ENCODE assay signal across 8 cellular contexts in genomic region chr19:52857378-52858191, GRCh38. TPM values are rescaled to one million over a fixed set of nuclear protein-coding genes. Genes with fewer than 3 reads are reported as not detected.
DNase-seq lines count a peak whose midpoint lies in the region; ATAC-seq and TF ChIP-seq lines count a peak whose summit lies in the region.
"Not testable (repeated sequence)": the region's sequence is repeated elsewhere in the genome, so short reads cannot be mapped to it uniquely, and the experiment has no call there.

Gene ZNF468, minus strand, starts transcription at chr19:52857619. Its CDS starts 3,347 bp downstream, at chr19:52854272.

- H3K27me3 ChIP-seq in fibroblast of lung (ENCODE audit: control insufficient read depth, insufficient read depth, low read length) = not testable (repeated sequence)

- peak within 1 kb of the TSS; percentile 89 to 95 (median 94) for H3K27ac Mint-ChIP-seq in IgD-negative memory B cell
- H3K27ac Mint-ChIP-seq in activated T-helper 17 cell treated with anti-CD3 and anti-CD28 coated beads, Interleukin-2, amount 50 U/mL, for 72 hours = peak within 1 kb of the TSS; percentile 84

- not testable (repeated sequence) for TF ChIP-seq CTCF in fibroblast of lung (conservative IDR thresholded peaks at IDR 0.05 in 1 of 2, IDR thresholded peaks at IDR 0.05 in 1 of 2; ENCODE audit: low read depth in 1 of 2, low read length in 2 of 2)

- DNase-seq in DMS53 treated with DMSO at 0.1 percent for 48 hours (lab: John Stamatoyannopoulos, UW; ENCODE audit: unreplicated experiment) (peak; percentile 67), RPMI7951 (ENCODE audit: low read depth) (peak; percentile 68), fibroblast of lung (ENCODE audit: low read depth in 2 of 2) (peak; percentile 55 to 63), myocyte (ENCODE audit: low read depth) (peak; percentile 66)
- DNase-seq in stimulated activated CD8-positive, alpha-beta memory T cell treated with anti-CD3 and anti-CD28 coated beads, Interleukin-7, amount 100 ng/mL, for 1 hour (ENCODE audit: low read depth in 2 of 2) = peak; percentile 37 to 60

- peak within 1 kb of the TSS; percentile 66 for H3K9ac ChIP-seq in fibroblast of lung (ENCODE audit: insufficient read depth, low read length)

- ATAC-seq in GM21619 (IDR thresholded peaks at IDR 0.05; ENCODE audit: unreplicated experiment) = peak; percentile 87
- ATAC-seq in activated T-helper 17 cell treated with anti-CD3 and anti-CD28 coated beads, Interleukin-2, amount 50 U/mL, for 72 hours (replicated peaks) = peak; percentile 100

- H3K36me3 Mint-ChIP-seq in IgD-negative memory B cell = not testable (repeated sequence)
- peaks cover 40% of the 10 kb centered on the region for H3K36me3 Mint-ChIP-seq in activated T-helper 17 cell treated with anti-CD3 and anti-CD28 coated beads, Interleukin-2, amount 50 U/mL, for 72 hours (ENCODE audit: low read depth)

- peak within 1 kb of the TSS; percentile 66 for H3K4me2 ChIP-seq in fibroblast of lung (ENCODE audit: extremely low read depth, insufficient read depth, low read length)

- H2AFZ ChIP-seq in fibroblast of lung (ENCODE audit: low read length) = peak within 1 kb of the TSS; percentile 91

- peak within 1 kb of the TSS; percentile 60 to 87 (median 76) for H3K4me3 ChIP-seq in fibroblast of lung (replicated peaks in 1 of 4; ENCODE audit: control extremely low read depth in 1 of 4, insufficient read depth in 1 of 4, low read depth in 3 of 4, low read length in 4 of 4)

- H4K20me1 ChIP-seq in fibroblast of lung (ENCODE audit: control insufficient read depth, extremely low read depth, insufficient read depth, low read length) = not testable (repeated sequence)

- H3K36me3 ChIP-seq in fibroblast of lung (ENCODE audit: control insufficient read depth, insufficient read depth, low read length) = not testable (repeated sequence)

- H3K9me3 Mint-ChIP-seq in IgD-negative memory B cell; activated T-helper 17 cell treated with anti-CD3 and anti-CD28 coated beads, Interleukin-2, amount 50 U/mL, for 72 hours: not testable (repeated sequence)

- H3K4me1 ChIP-seq in fibroblast of lung (ENCODE audit: control insufficient read depth, extremely low read depth, insufficient read depth, low read length) = not testable (repeated sequence)

- peak within 1 kb of the TSS; percentile 92 to 100 (median 98) for H3K4me3 Mint-ChIP-seq in IgD-negative memory B cell
- H3K4me3 Mint-ChIP-seq in activated T-helper 17 cell treated with anti-CD3 and anti-CD28 coated beads, Interleukin-2, amount 50 U/mL, for 72 hours = peak within 1 kb of the TSS; percentile 87

- not testable (repeated sequence) for H3K9me3 ChIP-seq in fibroblast of lung (ENCODE audit: control insufficient read depth, insufficient read depth, low read depth, low read length)

- not testable (repeated sequence) for H3K79me2 ChIP-seq in fibroblast of lung (ENCODE audit: control insufficient read depth, insufficient read depth, low read length)

- peaks cover 8 to 14% (median 13%) of the 10 kb centered on the region in 3 donors for H3K4me1 Mint-ChIP-seq in IgD-negative memory B cell
- peaks cover 11% of the 10 kb centered on the region for H3K4me1 Mint-ChIP-seq in activated T-helper 17 cell treated with anti-CD3 and anti-CD28 coated beads, Interleukin-2, amount 50 U/mL, for 72 hours

- peak within 1 kb of the TSS; percentile 68 for H3K27ac ChIP-seq in fibroblast of lung (ENCODE audit: insufficient read depth, low read length)

- not testable (repeated sequence) for H3K27me3 Mint-ChIP-seq in IgD-negative memory B cell; activated T-helper 17 cell treated with anti-CD3 and anti-CD28 coated beads, Interleukin-2, amount 50 U/mL, for 72 hours

RNA-seq across cellular contexts. Expression of gene ZNF468, which starts in this region (rescaled TPM):
- polyA plus RNA-seq in IgD-negative memory B cell = 16.1 TPM
- total RNA-seq in RPMI7951 (2014; rRNA removed; shearing (Covaris generic)) = 14.8 and 22.9 TPM in 2 replicates
- total RNA-seq in activated T-helper 17 cell treated with anti-CD3 and anti-CD28 coated beads, Interleukin-2, amount 50 U/mL, for 72 hours = 10 to 100 TPM in 1 of 2 donors, 1 to 10 TPM in 1; 8.9 to 14.2 TPM
- total RNA-seq in fibroblast of lung = 24.1 and 30.6 TPM in 2 replicates
- 10.2 and 11.9 TPM in 2 replicates for polyA plus RNA-seq in fibroblast of lung
- 5.8 and 6.5 TPM in 2 replicates for polyA plus RNA-seq in fibroblast of lung (2012)
- 1.6 and 16.8 TPM in 2 replicates for polyA minus RNA-seq in fibroblast of lung (ENCODE audit: low replicate concordance)
- 18.0 and 19.4 TPM in 2 replicates for total RNA-seq in myocyte
- 10.1 TPM for polyA plus RNA-seq in myocyte (2012)

Comparison
In these comparisons a context has a peak if more than half of its experiments do, and no peak if none do; other contexts are left out.
1. Peak in every context shown above with its lines: DNase-seq, ATAC-seq, H3K4me3 ChIP-seq and H3K27ac ChIP-seq.